ENCODE assay signal across 13 cellular contexts in the genomic region with DNA sequence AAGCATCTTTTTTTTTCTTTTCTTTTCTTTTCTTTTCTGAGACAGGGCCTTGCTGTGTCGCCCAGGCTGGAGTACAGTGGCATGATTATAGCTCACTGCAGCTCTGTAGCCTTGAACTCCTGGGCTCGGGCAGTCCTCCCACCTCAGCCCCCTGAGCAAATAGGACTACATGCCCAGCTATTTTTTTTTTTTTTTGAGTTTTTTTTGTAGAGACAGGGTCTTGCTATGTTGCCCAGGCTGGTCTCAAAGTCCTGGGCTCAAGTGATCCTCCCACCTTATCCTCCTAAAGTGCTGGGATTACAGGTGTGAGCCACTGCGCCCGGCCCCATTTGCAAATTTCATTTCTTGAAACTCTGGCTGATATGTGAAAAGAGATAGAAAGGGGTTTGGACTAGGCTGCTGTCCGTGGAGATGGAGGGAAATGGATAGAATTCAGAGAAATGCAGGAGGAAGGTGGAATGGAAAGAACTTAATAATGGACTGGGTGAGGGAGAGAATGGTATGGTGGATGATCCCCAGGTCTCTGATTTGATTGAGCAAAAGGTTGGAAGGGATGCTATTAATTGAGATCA. TPM values are rescaled to one million over a fixed set of nuclear protein-coding genes. Genes with fewer than 3 reads are reported as not detected.
A peak's percentile ranks its signal among the peaks of the same experiment; 100 is the strongest.
DNase-seq lines count a peak whose midpoint lies in the region; ATAC-seq and TF ChIP-seq lines count a peak whose summit lies in the region.
"Had no signal": no experiment of that assay in that cellular context is flagged by ENCODE, and none has a peak within 500 bp of the region (broad histone marks: within the 10 kb centered on the region; RNA-seq: fewer than 3 reads in every experiment).

No MANE protein-coding gene starts in this region.

- POLR2A ChIA-PET in activated B cell treated with CpG ODN at 0.5 μM for 24 hours (lab: Charles Lee) = interaction anchor here (0.7 to 1.3 kb wide), 2 partner anchors 116 to 121 kb away, joined by 3 read pairs; no protein-coding TSS in a partner anchor

- peaks cover 43% of the 10 kb centered on the region for H3K36me3 Mint-ChIP-seq in activated CD8-positive, alpha-beta memory T cell treated with anti-CD3 and anti-CD28 coated beads, Interleukin-2, amount 10 ng/mL, durations not matched to agents 7 days and 5 days
- H3K36me3 Mint-ChIP-seq in activated B cell treated with CpG ODN at 0.5 μM for 24 hours (ENCODE audit: low read depth) = peaks cover 62% of the 10 kb centered on the region

- 94% methylated on average over 3 of the region's 5 CpGs; no CpG with 5 or more reads in 1 of the 2 donors for WGBS in gastroesophageal sphincter (ENCODE audit: low coverage in 1 of 2), 2 donors
- WGBS in stomach, 5 donors = 91 to 96% (median 92%) methylated on average over 5 of the region's 5 CpGs

- no peak for TF ChIP-seq POLR2A in gastroesophageal sphincter (IDR thresholded peaks at IDR 0.05)
- TF ChIP-seq POLR2A in stomach (IDR thresholded peaks at IDR 0.05) = no peak

- no peaks in the 10 kb centered on the region for H3K27me3 Mint-ChIP-seq in activated CD8-positive, alpha-beta memory T cell treated with anti-CD3 and anti-CD28 coated beads, Interleukin-2, amount 10 ng/mL, durations not matched to agents 7 days and 5 days
- H3K27me3 Mint-ChIP-seq in activated B cell treated with CpG ODN at 0.5 μM for 24 hours = no peaks in the 10 kb centered on the region
- H3K27me3 Mint-ChIP-seq: brain had no signal

- H3K36me3 ChIP-seq in gastroesophageal sphincter (no peaks in the 10 kb centered on the region), stomach (peaks cover 0 to 7% (median 6%) of the 10 kb centered on the region in 4 donors)
- H3K36me3 ChIP-seq: upper lobe of right lung had no signal

- ATAC-seq in activated CD8-positive, alpha-beta memory T cell treated with anti-CD3 and anti-CD28 coated beads, Interleukin-2, amount 10 ng/mL, durations not matched to agents 7 days and 5 days = no peak
- ATAC-seq in activated B cell treated with CpG ODN at 0.5 μM for 24 hours (ENCODE audit: low read depth) (no peak), gastroesophageal sphincter (no peak), GM21390 (IDR thresholded peaks at IDR 0.05; ENCODE audit: unreplicated experiment) (no peak)
- ATAC-seq: upper lobe of right lung had no signal

- H3K27ac ChIP-seq in gastroesophageal sphincter (peak overlapping the region in 3 of 4 donors; percentile 69 to 75 (median 69)), stomach (peak overlapping the region in 3 of 5 donors; percentile 63 to 73 (median 70))

- no peaks in the 10 kb centered on the region for H3K9me3 ChIP-seq in gastroesophageal sphincter
- H3K9me3 ChIP-seq in stomach = no peaks in the 10 kb centered on the region
- H3K9me3 ChIP-seq: upper lobe of right lung had no signal

- H3K9me3 Mint-ChIP-seq in activated CD8-positive, alpha-beta memory T cell treated with anti-CD3 and anti-CD28 coated beads, Interleukin-2, amount 10 ng/mL, durations not matched to agents 7 days and 5 days (ENCODE audit: low read depth) = no peaks in the 10 kb centered on the region
- H3K9me3 Mint-ChIP-seq in activated B cell treated with CpG ODN at 0.5 μM for 24 hours = no peaks in the 10 kb centered on the region
- H3K9me3 Mint-ChIP-seq: brain had no signal

- no peak for TF ChIP-seq CTCF in activated B cell treated with CpG ODN at 0.5 μM for 24 hours (IDR thresholded peaks at IDR 0.05)
- no peak for TF ChIP-seq CTCF in gastroesophageal sphincter (IDR thresholded peaks at IDR 0.05)
- no peak for TF ChIP-seq CTCF in stomach (IDR thresholded peaks at IDR 0.05)

- H3K4me3 ChIP-seq in gastroesophageal sphincter = no peak overlapping the region
- H3K4me3 ChIP-seq in stomach = no peak overlapping the region
- H3K4me3 ChIP-seq: upper lobe of right lung had no signal

- CTCF ChIA-PET in activated CD8-positive, alpha-beta memory T cell treated with anti-CD3 and anti-CD28 coated beads, Interleukin-2, amount 10 ng/mL, durations not matched to agents 7 days and 5 days (lab: Charles Lee) = interaction anchor here (1.7 kb wide), 1 partner anchor 23 kb away, joined by 5 read pairs; no protein-coding TSS in a partner anchor
- CTCF ChIA-PET in activated B cell treated with CpG ODN at 0.5 μM for 24 hours (lab: Charles Lee) = no interaction called here

- peak overlapping the region; percentile 41 for H3K27ac Mint-ChIP-seq in activated CD8-positive, alpha-beta memory T cell treated with anti-CD3 and anti-CD28 coated beads, Interleukin-2, amount 10 ng/mL, durations not matched to agents 7 days and 5 days
- H3K27ac Mint-ChIP-seq in activated B cell treated with CpG ODN at 0.5 μM for 24 hours = peak overlapping the region; percentile 82

- intact Hi-C loops in activated B cell treated with CpG ODN at 0.5 μM for 24 hours (cut with micrococcal nuclease) (no loop called here), stomach (cut with DNase I; ENCODE audit: low total_unique reads) (no loop called here)

- TF ChIP-seq EP300 in gastroesophageal sphincter (IDR thresholded peaks at IDR 0.05) = no peak
- no peak for TF ChIP-seq EP300 in stomach (IDR thresholded peaks at IDR 0.05)

- peaks cover 73% of the 10 kb centered on the region for H3K4me1 Mint-ChIP-seq in activated CD8-positive, alpha-beta memory T cell treated with anti-CD3 and anti-CD28 coated beads, Interleukin-2, amount 10 ng/mL, durations not matched to agents 7 days and 5 days
- H3K4me1 Mint-ChIP-seq in activated B cell treated with CpG ODN at 0.5 μM for 24 hours = peaks cover 98% of the 10 kb centered on the region

- no peak for DNase-seq in activated CD8-positive, alpha-beta memory T cell treated with anti-CD3 and anti-CD28 coated beads, Interleukin-2, amount 10 ng/mL, durations not matched to agents 7 days and 5 days
- no peak for DNase-seq in activated CD8-positive, alpha-beta memory T cell treated with anti-CD3 and anti-CD28 coated beads, Interleukin-2, amount 50 U/mL, for 48 hours
- DNase-seq in activated B cell treated with CpG ODN at 0.5 μM for 24 hours (no peak), stomach (no peak), DMS153 treated with DMSO at 0.1 percent for 48 hours (lab: John Stamatoyannopoulos, UW; ENCODE audit: unreplicated experiment) (no peak), cerebellar cortex (ENCODE audit: low spot score) (no peak)
- DNase-seq: DMS79 treated with DMSO at 0.1 percent for 48 hours, glutamatergic neuron, NCI-H2107, upper lobe of right lung had no signal

- H3K4me1 ChIP-seq in gastroesophageal sphincter = peaks cover 14 to 72% (median 16%) of the 10 kb centered on the region in 3 donors
- peaks cover 19 to 81% (median 51%) of the 10 kb centered on the region in 4 donors for H3K4me1 ChIP-seq in stomach

- H3K27me3 ChIP-seq in gastroesophageal sphincter (no peaks in the 10 kb centered on the region), stomach (no peaks in the 10 kb centered on the region)
- H3K27me3 ChIP-seq: upper lobe of right lung had no signal

- H3K4me3 Mint-ChIP-seq in activated CD8-positive, alpha-beta memory T cell treated with anti-CD3 and anti-CD28 coated beads, Interleukin-2, amount 10 ng/mL, durations not matched to agents 7 days and 5 days = no peak overlapping the region
- H3K4me3 Mint-ChIP-seq in activated B cell treated with CpG ODN at 0.5 μM for 24 hours = peak overlapping the region; percentile 47

RNA-seq across cellular contexts. Expression of gene TNFAIP8, which starts 32.9 kb away (rescaled TPM):
- total RNA-seq in activated CD8-positive, alpha-beta memory T cell treated with anti-CD3 and anti-CD28 coated beads, Interleukin-2, amount 10 ng/mL, durations not matched to agents 7 days and 5 days = 100 to 1,000 TPM; 106 to 109 TPM
- total RNA-seq in activated B cell treated with CpG ODN at 0.5 μM for 24 hours (135 and 149 TPM in 2 replicates), gastroesophageal sphincter (10 to 100 TPM; 25.4 to 76.7 (median 31.6) TPM), stomach (10 to 100 TPM in 3 of 5 donors, 1 to 10 TPM in 2; 1.2 to 37.1 (median 10.7) TPM)
- 10 to 100 TPM in 2 of 3 donors, 1 to 10 TPM in 1; 9.6 to 18.4 (median 14.9) TPM for polyA plus RNA-seq in stomach
